In genomic region chr5:119112151-119112550, GRCh38 we compare ENCODE assay signal across 33 cellular contexts.
"Had no signal": no experiment of that assay in that cellular context is flagged by ENCODE, and none has a peak within 500 bp of the region (broad histone marks: within the 10 kb centered on the region; RNA-seq: fewer than 3 reads in every experiment).

No MANE protein-coding gene starts in this region.

- ATAC-seq: activated CD4-positive, CD25-positive, alpha-beta regulatory T cell treated with anti-CD3 and anti-CD28 coated beads, Interleukin-2, amount 50 U/mL, for 24 hours; activated CD8-positive, alpha-beta T cell treated with anti-CD3 and anti-CD28 coated beads for 36 hours; activated naive CD4-positive, alpha-beta T cell treated with anti-CD3 and anti-CD28 coated beads, Interleukin-2, amount 50 U/mL, for 72 hours; activated naive CD8-positive, alpha-beta T cell treated with anti-CD3 and anti-CD28 coated beads, Interleukin-2, amount 50 U/mL, for 24 hours; body of pancreas; foreskin keratinocyte; gastrocnemius medialis; heart left ventricle; T-helper 17 cell had no signal

- H3K27me3 Mint-ChIP-seq: activated B cell treated with CpG ODN at 0.5 μM for 24 hours; activated CD8-positive, alpha-beta T cell treated with anti-CD3 and anti-CD28 coated beads for 36 hours; activated naive CD4-positive, alpha-beta T cell treated with anti-CD3 and anti-CD28 coated beads, Interleukin-2, amount 10 ng/mL, durations not matched to agents 7 days and 5 days; activated naive CD8-positive, alpha-beta T cell treated with anti-CD3 and anti-CD28 coated beads, Interleukin-2, amount 50 U/mL, for 24 hours; T-helper 17 cell had no signal

- H3K9me3 Mint-ChIP-seq: activated B cell treated with CpG ODN at 0.5 μM for 24 hours; activated CD8-positive, alpha-beta T cell treated with anti-CD3 and anti-CD28 coated beads for 36 hours; activated naive CD4-positive, alpha-beta T cell treated with anti-CD3 and anti-CD28 coated beads, Interleukin-2, amount 10 ng/mL, durations not matched to agents 7 days and 5 days; activated naive CD4-positive, alpha-beta T cell treated with anti-CD3 and anti-CD28 coated beads, Interleukin-2, amount 50 U/mL, for 72 hours; activated naive CD8-positive, alpha-beta T cell treated with anti-CD3 and anti-CD28 coated beads, Interleukin-2, amount 50 U/mL, for 24 hours; T-helper 2 cell treated with Interferon-gamma antibody and Interleukin-4, amounts not matched to agents 5 μg/mL and 100 μg/mL, for 36 hours had no signal

- H3K4me3 ChIP-seq: adrenal gland, body of pancreas, colonic mucosa, esophagus muscularis mucosa, gastrocnemius medialis, heart left ventricle had no signal

- H3K27ac ChIP-seq: adrenal gland, body of pancreas, colonic mucosa, esophagus muscularis mucosa, foreskin keratinocyte, gastrocnemius medialis, heart left ventricle, WERI-Rb-1 had no signal

- H3K36me3 ChIP-seq: colonic mucosa had no signal

- H3K4me1 Mint-ChIP-seq: activated naive CD4-positive, alpha-beta T cell treated with anti-CD3 and anti-CD28 coated beads, Interleukin-2, amount 10 ng/mL, durations not matched to agents 7 days and 5 days; activated naive CD8-positive, alpha-beta T cell treated with anti-CD3 and anti-CD28 coated beads, Interleukin-2, amount 50 U/mL, for 24 hours had no signal

- H3K9me3 ChIP-seq: adrenal gland, body of pancreas, colonic mucosa, esophagus muscularis mucosa, gastrocnemius medialis, heart left ventricle had no signal

- DNase-seq: activated B cell treated with CpG ODN at 0.5 μM for 24 hours; activated CD4-positive, alpha-beta T cell treated with anti-CD3 and anti-CD28 coated beads for 48 hours; activated CD4-positive, alpha-beta T cell treated with anti-CD3 and anti-CD28 coated beads, Interleukin-2, amount 50 U/mL, for 1 hour; activated CD4-positive, alpha-beta T cell treated with anti-CD3 and anti-CD28 coated beads, Interleukin-2, amount 50 U/mL, for 48 hours; activated CD8-positive, alpha-beta memory T cell treated with anti-CD3 and anti-CD28 coated beads for 24 hours; activated CD8-positive, alpha-beta T cell treated with anti-CD3 and anti-CD28 coated beads for 36 hours; activated gamma-delta T cell; activated naive CD4-positive, alpha-beta T cell; activated naive CD4-positive, alpha-beta T cell treated with anti-CD3 and anti-CD28 coated beads, Interleukin-2, amount 10 ng/mL, durations not matched to agents 7 days and 5 days; activated naive CD8-positive, alpha-beta T cell treated with anti-CD3 and anti-CD28 coated beads, Interleukin-2, amount 50 U/mL, for 24 hours; activated T-cell treated with anti-CD3 and anti-CD28 coated beads, Interleukin-2, amount 50 U/mL, for 48 hours; adrenal gland; amygdala; aorta; body of pancreas; caudate nucleus; cerebellar nuclear complex; colonic mucosa; effector CD8-positive, alpha-beta T cell; erythroblast; foreskin keratinocyte; gastrocnemius medialis; glutamatergic neuron; heart left ventricle; SW 1271; T-helper 1 cell; T-helper 17 cell; T1000; WERI-Rb-1 had no signal

- H3K27ac Mint-ChIP-seq: activated B cell treated with CpG ODN at 0.5 μM for 24 hours; activated CD8-positive, alpha-beta T cell treated with anti-CD3 and anti-CD28 coated beads for 36 hours; activated naive CD4-positive, alpha-beta T cell treated with anti-CD3 and anti-CD28 coated beads, Interleukin-2, amount 10 ng/mL, durations not matched to agents 7 days and 5 days; activated naive CD4-positive, alpha-beta T cell treated with anti-CD3 and anti-CD28 coated beads, Interleukin-2, amount 50 U/mL, for 72 hours; activated naive CD8-positive, alpha-beta T cell treated with anti-CD3 and anti-CD28 coated beads, Interleukin-2, amount 50 U/mL, for 24 hours; T-helper 17 cell; T-helper 2 cell treated with Interferon-gamma antibody and Interleukin-4, amounts not matched to agents 5 μg/mL and 100 μg/mL, for 36 hours had no signal

- H3K4me1 ChIP-seq: adrenal gland, body of pancreas, colonic mucosa, esophagus muscularis mucosa, foreskin keratinocyte, gastrocnemius medialis, heart left ventricle had no signal

- H3K4me3 Mint-ChIP-seq: activated B cell treated with CpG ODN at 0.5 μM for 24 hours; activated CD8-positive, alpha-beta T cell treated with anti-CD3 and anti-CD28 coated beads for 36 hours; activated naive CD4-positive, alpha-beta T cell treated with anti-CD3 and anti-CD28 coated beads, Interleukin-2, amount 10 ng/mL, durations not matched to agents 7 days and 5 days; activated naive CD8-positive, alpha-beta T cell treated with anti-CD3 and anti-CD28 coated beads, Interleukin-2, amount 50 U/mL, for 24 hours; T-helper 17 cell; T-helper 2 cell treated with Interferon-gamma antibody and Interleukin-4, amounts not matched to agents 5 μg/mL and 100 μg/mL, for 36 hours had no signal

- H3K27me3 ChIP-seq: adrenal gland, body of pancreas, colonic mucosa, esophagus muscularis mucosa, foreskin keratinocyte, gastrocnemius medialis, heart left ventricle had no signal
